In the genomic region with DNA sequence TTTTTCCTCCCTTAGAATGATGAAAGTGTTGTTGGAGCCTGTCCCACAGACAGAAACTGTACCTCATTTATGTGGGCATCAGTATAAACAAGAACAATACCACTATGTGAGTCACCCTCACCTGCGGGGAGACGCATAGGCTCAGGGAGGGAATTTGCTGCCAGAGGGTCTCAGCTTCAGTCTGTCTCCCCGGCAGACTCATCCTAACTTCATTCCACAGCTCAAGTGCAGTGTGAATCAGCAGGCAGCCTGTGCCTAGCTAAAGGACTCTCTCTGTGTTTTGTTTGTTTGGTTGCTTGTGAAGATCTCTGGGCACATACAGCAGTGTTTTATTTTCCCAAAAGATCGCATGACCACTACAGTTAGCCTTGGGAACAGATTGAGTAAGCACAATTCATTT, we compare ENCODE assay signal across 11 cellular contexts.
DNase-seq lines count a peak whose midpoint lies in the region; ATAC-seq and TF ChIP-seq lines count a peak whose summit lies in the region.
"Had no signal": no experiment of that assay in that cellular context is flagged by ENCODE, and none has a peak within 500 bp of the region (broad histone marks: within the 10 kb centered on the region; RNA-seq: fewer than 3 reads in every experiment).

No MANE protein-coding gene starts in this region.

- H3K9me3 ChIP-seq in CD4-positive, alpha-beta T cell (ENCODE audit: control insufficient read depth, low read length), result no peaks in the 10 kb centered on the region
- no peaks in the 10 kb centered on the region for H3K9me3 ChIP-seq in MG63
- no peaks in the 10 kb centered on the region for H3K9me3 ChIP-seq in lower lobe of right lung
- no peaks in the 10 kb centered on the region for H3K9me3 ChIP-seq in SJCRH30 (replicated peaks)
- H3K9me3 ChIP-seq: tibial nerve had no signal

- no peak for TF ChIP-seq CTCF in CD4-positive, alpha-beta T cell (IDR thresholded peaks at IDR 0.05)
- TF ChIP-seq CTCF in lower lobe of right lung (IDR thresholded peaks at IDR 0.05), result no peak

- H3K36me3 Mint-ChIP-seq in CD4-positive, alpha-beta T cell (ENCODE audit: low read depth), result peaks cover 22% of the 10 kb centered on the region
- peaks cover 0 to 26% of the 10 kb centered on the region in 2 donors for H3K36me3 Mint-ChIP-seq in activated naive CD4-positive, alpha-beta T cell treated with anti-CD3 and anti-CD28 coated beads, Interleukin-2, amount 50 U/mL, for 72 hours

- POLR2A ChIA-PET in CD4-positive, alpha-beta T cell (lab: Charles Lee), result interaction anchor here (0.9 to 2.0 kb wide), 4 partner anchors 13 to 83 kb away, joined by 3 to 5 read pairs (median 4); no protein-coding TSS in a partner anchor

- peak in 3 of 10 experiments; percentile 38 to 61 (median 42) for DNase-seq in CD4-positive, alpha-beta T cell
- DNase-seq in MG63 (peak; percentile 69), lower lobe of right lung (no peak), SJCRH30 (no peak), SIG-M5 (lab: John Stamatoyannopoulos, UW) (no peak), NCI-H2227 treated with DMSO at 0.1 percent for 48 hours (lab: John Stamatoyannopoulos, UW) (no peak)
- peak in 1 of 2 donors; percentile 36 for DNase-seq in activated naive CD4-positive, alpha-beta T cell treated with anti-CD3 and anti-CD28 coated beads, Interleukin-2, amount 50 U/mL, for 72 hours (ENCODE audit: low spot score in 2 of 2)
- DNase-seq: Karpas-422, occipital lobe had no signal

- peak; percentile 42 for ATAC-seq in CD4-positive, alpha-beta T cell (ENCODE audit: poor library complexity)
- peak; percentile 51 to 74 for ATAC-seq in activated naive CD4-positive, alpha-beta T cell treated with anti-CD3 and anti-CD28 coated beads, Interleukin-2, amount 50 U/mL, for 72 hours
- ATAC-seq in lower lobe of right lung, result peak; percentile 39 to 51
- ATAC-seq in HG03025 (IDR thresholded peaks at IDR 0.05; ENCODE audit: low FRiP score, unreplicated experiment), result no peak

- peaks cover 4% of the 10 kb centered on the region for H3K4me1 Mint-ChIP-seq in CD4-positive, alpha-beta T cell (ENCODE audit: low read depth)

- peaks cover 64% of the 10 kb centered on the region for H3K4me1 ChIP-seq in lower lobe of right lung
- H3K4me1 ChIP-seq in SJCRH30, result no peaks in the 10 kb centered on the region

- H3K4me3 ChIP-seq in MG63, result no peak overlapping the region
- no peak overlapping the region for H3K4me3 ChIP-seq in lower lobe of right lung
- no peak overlapping the region for H3K4me3 ChIP-seq in SJCRH30
- H3K4me3 ChIP-seq: tibial nerve had no signal

- no peaks in the 10 kb centered on the region for H3K27me3 Mint-ChIP-seq in CD4-positive, alpha-beta T cell

- H3K27ac ChIP-seq in CD4-positive, alpha-beta T cell (ENCODE audit: low read depth, low read length), result no peak overlapping the region
- H3K27ac ChIP-seq in lower lobe of right lung (peak overlapping the region; percentile 26), SJCRH30 (no peak overlapping the region)

- H3K4me3 Mint-ChIP-seq in CD4-positive, alpha-beta T cell, result peak overlapping the region; percentile 63

- no peaks in the 10 kb centered on the region for H3K27me3 ChIP-seq in CD4-positive, alpha-beta T cell (ENCODE audit: control insufficient read depth, insufficient read depth, low read length)
- H3K27me3 ChIP-seq in MG63 (no peaks in the 10 kb centered on the region), lower lobe of right lung (ENCODE audit: low read depth) (no peaks in the 10 kb centered on the region), SJCRH30 (no peaks in the 10 kb centered on the region)
- H3K27me3 ChIP-seq: tibial nerve had no signal

- intact Hi-C loops in CD4-positive, alpha-beta T cell (cut with DNase I, micrococcal nuclease), result no loop called here
- intact Hi-C loops in lower lobe of right lung (cut with DNase I), result no loop called here

- no peaks in the 10 kb centered on the region for H3K9me3 Mint-ChIP-seq in CD4-positive, alpha-beta T cell
- peaks cover 0 to 10% of the 10 kb centered on the region in 2 donors for H3K9me3 Mint-ChIP-seq in activated naive CD4-positive, alpha-beta T cell treated with anti-CD3 and anti-CD28 coated beads, Interleukin-2, amount 50 U/mL, for 72 hours

- H3K27ac Mint-ChIP-seq in CD4-positive, alpha-beta T cell, result no peak overlapping the region
- H3K27ac Mint-ChIP-seq in activated naive CD4-positive, alpha-beta T cell treated with anti-CD3 and anti-CD28 coated beads, Interleukin-2, amount 50 U/mL, for 72 hours, result peak overlapping the region in 1 of 2 donors; percentile 93

- H3K36me3 ChIP-seq in MG63 (no peaks in the 10 kb centered on the region), lower lobe of right lung (no peaks in the 10 kb centered on the region), SJCRH30 (no peaks in the 10 kb centered on the region)
- H3K36me3 ChIP-seq: tibial nerve had no signal

- CTCF ChIA-PET in CD4-positive, alpha-beta T cell (lab: Charles Lee), result interaction anchor here (0.9 to 1.8 kb wide), 5 partner anchors 29 to 99 kb away, joined by 3 to 6 read pairs (median 4); a partner anchor contains a TSS
